Comparison of ENCODE assay signal across 1 cellular context in genomic region chr17:32514587-32514986, GRCh38.
TF ChIP-seq lines count a peak whose summit lies in the region.

No MANE protein-coding gene starts in this region.

TF ChIP-seq in HepG2, 621 proteins besides CTCF, POLR2A, EP300 and RAD21 (continued from another document):
- no peak for TF ChIP-seq NFAT5 (CRISPR knock-in tag; IDR thresholded peaks at IDR 0.05)
